Comparison of ENCODE assay signal across 10 cellular contexts in genomic region chr1:117821782-117822447, GRCh38.
DNase-seq lines count a peak whose midpoint lies in the region; ATAC-seq and TF ChIP-seq lines count a peak whose summit lies in the region.
"Had no signal": no experiment of that assay in that cellular context is flagged by ENCODE, and none has a peak within 500 bp of the region (broad histone marks: within the 10 kb centered on the region; RNA-seq: fewer than 3 reads in every experiment).

No MANE protein-coding gene starts in this region.

- no peaks in the 10 kb centered on the region for H3K27me3 ChIP-seq in heart right ventricle

- peaks cover 0 to 47% (median 19%) of the 10 kb centered on the region in 9 donors for H3K4me1 ChIP-seq in heart right ventricle

- ATAC-seq in SK-N-SH treated with all-trans-retinoic acid at 6 μM for 48 hours (peak; percentile 72), heart right ventricle (peak in 7 of 8 donors; percentile 29 to 86 (median 77)), GM21515 (IDR thresholded peaks at IDR 0.05; ENCODE audit: unreplicated experiment) (no peak)
- ATAC-seq: stimulated activated naive CD8-positive, alpha-beta T cell treated with anti-CD3 and anti-CD28 coated beads, Interleukin-15, amount 100 ng/mL, for 72 hours; T-helper 17 cell had no signal

- DNase-seq in HT-29 (ENCODE audit: low spot score), result peak; percentile 25
- DNase-seq in heart right ventricle, result peak in 1 of 2 donors; percentile 50
- peak; percentile 81 for DNase-seq in smooth muscle cell of the brain vasculature (ENCODE audit: low read depth, low spot score)
- no peak for DNase-seq in activated CD4-positive, CD25-positive, alpha-beta regulatory T cell treated with anti-CD3 and anti-CD28 coated beads, Interleukin-2, amount 50 U/mL, for 72 hours
- DNase-seq in NCI-H446 treated with DMSO at 0.1 percent for 48 hours (lab: John Stamatoyannopoulos, UW), result no peak
- DNase-seq in COLO668 (lab: John Stamatoyannopoulos, UW; ENCODE audit: unreplicated experiment), result no peak
- DNase-seq: stimulated activated naive CD8-positive, alpha-beta T cell treated with anti-CD3 and anti-CD28 coated beads, Interleukin-15, amount 100 ng/mL, for 72 hours; T-helper 17 cell had no signal

- WGBS in heart right ventricle, 2 donors, result 63 to 65% methylated on average over 3 of the region's 3 CpGs

- peak overlapping the region in 9 of 10 donors; percentile 8 to 76 (median 62) for H3K27ac ChIP-seq in heart right ventricle

- H3K36me3 ChIP-seq in heart right ventricle, result no peaks in the 10 kb centered on the region

- no peaks in the 10 kb centered on the region for H3K9me3 ChIP-seq in heart right ventricle

- H3K4me3 ChIP-seq in heart right ventricle, result no peak overlapping the region

- TF ChIP-seq CTCF in heart right ventricle (IDR thresholded peaks at IDR 0.05), result no peak

- intact Hi-C loops in heart right ventricle (cut with DNase I), result no loop called here

TF ChIP-seq in SK-N-SH treated with all-trans-retinoic acid at 6 μM for 48 hours, 23 proteins besides CTCF, POLR2A, EP300 and RAD21:
- TF ChIP-seq, protein P1, sequence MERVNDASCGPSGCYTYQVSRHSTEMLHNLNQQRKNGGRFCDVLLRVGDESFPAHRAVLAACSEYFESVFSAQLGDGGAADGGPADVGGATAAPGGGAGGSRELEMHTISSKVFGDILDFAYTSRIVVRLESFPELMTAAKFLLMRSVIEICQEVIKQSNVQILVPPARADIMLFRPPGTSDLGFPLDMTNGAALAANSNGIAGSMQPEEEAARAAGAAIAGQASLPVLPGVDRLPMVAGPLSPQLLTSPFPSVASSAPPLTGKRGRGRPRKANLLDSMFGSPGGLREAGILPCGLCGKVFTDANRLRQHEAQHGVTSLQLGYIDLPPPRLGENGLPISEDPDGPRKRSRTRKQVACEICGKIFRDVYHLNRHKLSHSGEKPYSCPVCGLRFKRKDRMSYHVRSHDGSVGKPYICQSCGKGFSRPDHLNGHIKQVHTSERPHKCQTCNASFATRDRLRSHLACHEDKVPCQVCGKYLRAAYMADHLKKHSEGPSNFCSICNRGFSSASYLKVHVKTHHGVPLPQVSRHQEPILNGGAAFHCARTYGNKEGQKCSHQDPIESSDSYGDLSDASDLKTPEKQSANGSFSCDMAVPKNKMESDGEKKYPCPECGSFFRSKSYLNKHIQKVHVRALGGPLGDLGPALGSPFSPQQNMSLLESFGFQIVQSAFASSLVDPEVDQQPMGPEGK (CRISPR knock-in tag; IDR thresholded peaks at IDR 0.05; ENCODE audit: borderline replicate concordance), result no peak
- TF ChIP-seq ZNF8 (CRISPR knock-in tag; IDR thresholded peaks at IDR 0.05), result 0 out of 2 replicates have a peak, but pooled peaks have one; percentile 67
- peak; percentile 88 for TF ChIP-seq PPARA (CRISPR knock-in tag; IDR thresholded peaks at IDR 0.05; ENCODE audit: borderline replicate concordance)
- peak; percentile 99 for TF ChIP-seq CSDC2 (CRISPR knock-in tag; IDR thresholded peaks at IDR 0.05)
- TF ChIP-seq ISL1 (CRISPR knock-in tag; IDR thresholded peaks at IDR 0.05), result peak; percentile 85
- no peak for TF ChIP-seq TCF4 (CRISPR knock-in tag; IDR thresholded peaks at IDR 0.05; ENCODE audit: borderline replicate concordance)
- peak; percentile 87 for TF ChIP-seq OSR1 (CRISPR knock-in tag; IDR thresholded peaks at IDR 0.05)
- TF ChIP-seq SNAI2 (CRISPR knock-in tag; IDR thresholded peaks at IDR 0.05), result peak; percentile 99
- TF ChIP-seq ZNF70 (CRISPR knock-in tag; IDR thresholded peaks at IDR 0.05), result no peak
- 0 out of 2 replicates have a peak, but pooled peaks have one; percentile 64 for TF ChIP-seq RARB (CRISPR knock-in tag; IDR thresholded peaks at IDR 0.05)
- TF ChIP-seq POU6F1 (CRISPR knock-in tag; IDR thresholded peaks at IDR 0.05; ENCODE audit: borderline replicate concordance, low read depth), result peak; percentile 93
- peak; percentile 74; the same call in 1 of the 2 replicates for TF ChIP-seq CSRNP3 (CRISPR knock-in tag; IDR thresholded peaks at IDR 0.05)
- TF ChIP-seq ZFP3 (CRISPR knock-in tag; IDR thresholded peaks at IDR 0.05), result peak; percentile 91
- peak; percentile 66; the same call in 1 of the 2 replicates for TF ChIP-seq GLIS3 (CRISPR knock-in tag; IDR thresholded peaks at IDR 0.05)
- TF ChIP-seq ZNF565 (CRISPR knock-in tag; conservative IDR thresholded peaks at IDR 0.05; ENCODE audit: low read depth), result no peak
- TF ChIP-seq BACH2 (CRISPR knock-in tag; IDR thresholded peaks at IDR 0.05; ENCODE audit: borderline replicate concordance), result no peak
- TF ChIP-seq TOX (CRISPR knock-in tag; IDR thresholded peaks at IDR 0.05; ENCODE audit: borderline replicate concordance), result peak; percentile 79
- TF ChIP-seq TSHZ2 (CRISPR knock-in tag; IDR thresholded peaks at IDR 0.05), result 0 out of 2 replicates have a peak, but pooled peaks have one; percentile 60
- 0 out of 2 replicates have a peak, but pooled peaks have one; percentile 62 for TF ChIP-seq ARNTL (CRISPR knock-in tag; IDR thresholded peaks at IDR 0.05; ENCODE audit: borderline replicate concordance, low read depth)
- 0 out of 2 replicates have a peak, but pooled peaks have one; percentile 31 for TF ChIP-seq ZFP30 (CRISPR knock-in tag; IDR thresholded peaks at IDR 0.05)
- peak; percentile 90; the same call in 1 of the 2 replicates for TF ChIP-seq ESRRG (CRISPR knock-in tag; IDR thresholded peaks at IDR 0.05)
- TF ChIP-seq, protein P2, sequence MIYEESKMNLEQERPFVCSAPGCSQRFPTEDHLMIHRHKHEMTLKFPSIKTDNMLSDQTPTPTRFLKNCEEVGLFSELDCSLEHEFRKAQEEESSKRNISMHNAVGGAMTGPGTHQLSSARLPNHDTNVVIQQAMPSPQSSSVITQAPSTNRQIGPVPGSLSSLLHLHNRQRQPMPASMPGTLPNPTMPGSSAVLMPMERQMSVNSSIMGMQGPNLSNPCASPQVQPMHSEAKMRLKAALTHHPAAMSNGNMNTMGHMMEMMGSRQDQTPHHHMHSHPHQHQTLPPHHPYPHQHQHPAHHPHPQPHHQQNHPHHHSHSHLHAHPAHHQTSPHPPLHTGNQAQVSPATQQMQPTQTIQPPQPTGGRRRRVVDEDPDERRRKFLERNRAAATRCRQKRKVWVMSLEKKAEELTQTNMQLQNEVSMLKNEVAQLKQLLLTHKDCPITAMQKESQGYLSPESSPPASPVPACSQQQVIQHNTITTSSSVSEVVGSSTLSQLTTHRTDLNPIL (CRISPR knock-in tag; IDR thresholded peaks at IDR 0.05; ENCODE audit: low read depth), result peak; percentile 87
- TF ChIP-seq ZC3H10 (CRISPR knock-in tag; IDR thresholded peaks at IDR 0.05), result peak; percentile 94
TF ChIP-seq in SK-N-SH treated with all-trans-retinoic acid at 6 μM for 48 hours: peak in this region for 18.

Comparison
In these comparisons a context has a peak if more than half of its experiments do, and no peak if none do; other contexts are left out.
1. DNase-seq: peak in HT-29 (single experiment) and smooth muscle cell of the brain vasculature (single experiment); none in activated CD4-positive, CD25-positive, alpha-beta regulatory T cell treated with anti-CD3 and anti-CD28 coated beads, Interleukin-2, amount 50 U/mL, for 72 hours (single experiment), NCI-H446 treated with DMSO at 0.1 percent for 48 hours (single experiment) and COLO668 (single experiment).